ENCODE assay signal across 10 cellular contexts in genomic region chr12:79848321-79848720, GRCh38.
DNase-seq lines count a peak whose midpoint lies in the region; ATAC-seq and TF ChIP-seq lines count a peak whose summit lies in the region.
"Had no signal": no experiment of that assay in that cellular context is flagged by ENCODE, and none has a peak within 500 bp of the region (broad histone marks: within the 10 kb centered on the region; RNA-seq: fewer than 3 reads in every experiment).

No MANE protein-coding gene starts in this region.

- no peak overlapping the region for H3K4me3 ChIP-seq in HUES48 (ENCODE audit: low read depth, low read length)

- peaks cover 33% of the 10 kb centered on the region for H3K4me1 ChIP-seq in HUES48 (ENCODE audit: control insufficient read depth, insufficient read depth, low read length)

- peaks cover 13% of the 10 kb centered on the region for H3K36me3 ChIP-seq in HUES48 (ENCODE audit: control insufficient read depth, insufficient read depth, low read length)

- no peaks in the 10 kb centered on the region for H3K9me3 ChIP-seq in HUES48 (ENCODE audit: control insufficient read depth, insufficient read depth, low read length)

- peak overlapping the region; percentile 21 for H3K27ac ChIP-seq in HUES48 (ENCODE audit: low read depth, low read length)

- peaks cover 51% of the 10 kb centered on the region for H3K36me3 Mint-ChIP-seq in activated naive CD8-positive, alpha-beta T cell treated with anti-CD3 and anti-CD28 coated beads, Interleukin-2, amount 10 ng/mL, durations not matched to agents 7 days and 5 days
- H3K36me3 Mint-ChIP-seq in mesothelial cell of epicardium = peaks cover 37% of the 10 kb centered on the region

- POLR2A ChIA-PET in activated naive CD8-positive, alpha-beta T cell treated with anti-CD3 and anti-CD28 coated beads, Interleukin-2, amount 10 ng/mL, durations not matched to agents 7 days and 5 days (lab: Charles Lee) = no interaction called here

- H3K4me3 Mint-ChIP-seq in activated naive CD8-positive, alpha-beta T cell treated with anti-CD3 and anti-CD28 coated beads, Interleukin-2, amount 10 ng/mL, durations not matched to agents 7 days and 5 days = peak overlapping the region; percentile 13
- no peak overlapping the region for H3K4me3 Mint-ChIP-seq in mesothelial cell of epicardium
- H3K4me3 Mint-ChIP-seq: activated CD4-positive, alpha-beta T cell treated with anti-CD3 and anti-CD28 coated beads for 36 hours had no signal

- H3K27ac Mint-ChIP-seq in activated naive CD8-positive, alpha-beta T cell treated with anti-CD3 and anti-CD28 coated beads, Interleukin-2, amount 10 ng/mL, durations not matched to agents 7 days and 5 days = peak overlapping the region; percentile 14
- peak overlapping the region; percentile 68 for H3K27ac Mint-ChIP-seq in mesothelial cell of epicardium
- H3K27ac Mint-ChIP-seq: activated CD4-positive, alpha-beta T cell treated with anti-CD3 and anti-CD28 coated beads for 36 hours had no signal

- TF ChIP-seq CTCF in mesothelial cell of epicardium (IDR thresholded peaks at IDR 0.05; ENCODE audit: unreplicated experiment) = no peak

- DNase-seq in DMS153 (lab: John Stamatoyannopoulos, UW) = peak; percentile 49
- DNase-seq in activated naive CD8-positive, alpha-beta T cell treated with anti-CD3 and anti-CD28 coated beads, Interleukin-2, amount 10 ng/mL, durations not matched to agents 7 days and 5 days = no peak
- no peak for DNase-seq in mesothelial cell of epicardium (ENCODE audit: low spot score in 2 of 2, unreplicated experiment in 2 of 2)
- no peak for DNase-seq in NCI-H510A treated with DMSO at 0.1 percent for 48 hours (lab: John Stamatoyannopoulos, UW)
- DNase-seq: activated CD4-positive, alpha-beta T cell treated with anti-CD3 and anti-CD28 coated beads for 36 hours; NCI-H1048; SIG-M5 had no signal

- peaks cover 11% of the 10 kb centered on the region for H3K9me3 Mint-ChIP-seq in activated naive CD8-positive, alpha-beta T cell treated with anti-CD3 and anti-CD28 coated beads, Interleukin-2, amount 10 ng/mL, durations not matched to agents 7 days and 5 days
- peaks cover 20% of the 10 kb centered on the region for H3K9me3 Mint-ChIP-seq in mesothelial cell of epicardium

- H3K9ac ChIP-seq in HUES48 (ENCODE audit: low read depth, low read length) = no peak overlapping the region

- H3K4me1 Mint-ChIP-seq in activated naive CD8-positive, alpha-beta T cell treated with anti-CD3 and anti-CD28 coated beads, Interleukin-2, amount 10 ng/mL, durations not matched to agents 7 days and 5 days = peaks cover 21% of the 10 kb centered on the region
- peaks cover 6% of the 10 kb centered on the region for H3K4me1 Mint-ChIP-seq in mesothelial cell of epicardium

- H3K27me3 ChIP-seq in HUES48 (ENCODE audit: control insufficient read depth, insufficient read depth, low read length) = no peaks in the 10 kb centered on the region

- ATAC-seq in activated naive CD8-positive, alpha-beta T cell treated with anti-CD3 and anti-CD28 coated beads, Interleukin-2, amount 10 ng/mL, durations not matched to agents 7 days and 5 days (ENCODE audit: low read depth) = peak; percentile 70
- no peak for ATAC-seq in HG02763 (IDR thresholded peaks at IDR 0.05; ENCODE audit: unreplicated experiment)
- ATAC-seq in GM21360 (IDR thresholded peaks at IDR 0.05; ENCODE audit: unreplicated experiment) = no peak
- ATAC-seq: activated CD4-positive, alpha-beta T cell treated with anti-CD3 and anti-CD28 coated beads for 36 hours had no signal

- no peaks in the 10 kb centered on the region for H3K27me3 Mint-ChIP-seq in activated naive CD8-positive, alpha-beta T cell treated with anti-CD3 and anti-CD28 coated beads, Interleukin-2, amount 10 ng/mL, durations not matched to agents 7 days and 5 days
- no peaks in the 10 kb centered on the region for H3K27me3 Mint-ChIP-seq in mesothelial cell of epicardium (ENCODE audit: low read depth)
- H3K27me3 Mint-ChIP-seq: activated CD4-positive, alpha-beta T cell treated with anti-CD3 and anti-CD28 coated beads for 36 hours had no signal
